ENCODE assay signal across 8 cellular contexts in genomic region chr12:123076604-123077297, GRCh38.
DNase-seq lines count a peak whose midpoint lies in the region; ATAC-seq and TF ChIP-seq lines count a peak whose summit lies in the region.

No MANE protein-coding gene starts in this region.

- no peak overlapping the region for H3K27ac ChIP-seq in thyroid gland

- no peak overlapping the region for H3K4me3 ChIP-seq in thyroid gland (replicated peaks in 1 of 3)

- peak; percentile 6 to 31 for DNase-seq in Kasumi-1 (lab: John Stamatoyannopoulos, UW)
- DNase-seq in activated CD8-positive, alpha-beta memory T cell treated with anti-CD3 and anti-CD28 coated beads, Interleukin-2, amount 50 U/mL, for 4 hours, result peak; percentile 51
- peak; percentile 39 for DNase-seq in left kidney (ENCODE audit: low read depth, low spot score)
- DNase-seq in stimulated activated naive B cell treated with anti-CD40 and anti-IgM and Interleukin-4, amounts not matched to agents 10 μg/mL and 1 μg/mL and 100 μg/mL, for 72 hours, result peak; percentile 19
- no peak for DNase-seq in SW480 (ENCODE audit: low spot score)
- DNase-seq in glomerular visceral epithelial cell (ENCODE audit: extremely low spot score), result no peak
- no peak for DNase-seq in thyroid gland

- no peaks in the 10 kb centered on the region for H3K9me3 Mint-ChIP-seq in stimulated activated naive B cell treated with anti-CD40 and anti-IgM and Interleukin-4, amounts not matched to agents 10 μg/mL and 1 μg/mL and 100 μg/mL, for 72 hours

- no peaks in the 10 kb centered on the region for H3K27me3 ChIP-seq in thyroid gland

- H3K4me3 Mint-ChIP-seq in stimulated activated naive B cell treated with anti-CD40 and anti-IgM and Interleukin-4, amounts not matched to agents 10 μg/mL and 1 μg/mL and 100 μg/mL, for 72 hours, result peak overlapping the region; percentile 18 to 36

- H3K36me3 ChIP-seq in thyroid gland, result no peaks in the 10 kb centered on the region

- peak overlapping the region; percentile 93 for H3K27ac Mint-ChIP-seq in stimulated activated naive B cell treated with anti-CD40 and anti-IgM and Interleukin-4, amounts not matched to agents 10 μg/mL and 1 μg/mL and 100 μg/mL, for 72 hours

- H3K9me3 ChIP-seq in thyroid gland, result no peaks in the 10 kb centered on the region

- no peak for TF ChIP-seq CTCF in thyroid gland (IDR thresholded peaks at IDR 0.05)

- no peak for TF ChIP-seq POLR2A in thyroid gland (IDR thresholded peaks at IDR 0.05)

- peak; percentile 84 to 90 for ATAC-seq in stimulated activated naive B cell treated with anti-CD40 and anti-IgM and Interleukin-4, amounts not matched to agents 10 μg/mL and 1 μg/mL and 100 μg/mL, for 72 hours (replicated peaks)
- no peak for ATAC-seq in GM19328 (IDR thresholded peaks at IDR 0.05; ENCODE audit: unreplicated experiment)

- peaks cover 0 to 2% of the 10 kb centered on the region in 2 donors for H3K36me3 Mint-ChIP-seq in stimulated activated naive B cell treated with anti-CD40 and anti-IgM and Interleukin-4, amounts not matched to agents 10 μg/mL and 1 μg/mL and 100 μg/mL, for 72 hours

- 64 to 78% methylated on average over 11 of the region's 11 CpGs for WGBS in thyroid gland, 2 donors

- no peaks in the 10 kb centered on the region for H3K4me1 ChIP-seq in thyroid gland

- intact Hi-C loops in thyroid gland (cut with DNase I), result no loop called here

- H3K4me1 Mint-ChIP-seq in stimulated activated naive B cell treated with anti-CD40 and anti-IgM and Interleukin-4, amounts not matched to agents 10 μg/mL and 1 μg/mL and 100 μg/mL, for 72 hours, result peaks cover 42 to 67% of the 10 kb centered on the region in 2 donors

- H3K27me3 Mint-ChIP-seq in stimulated activated naive B cell treated with anti-CD40 and anti-IgM and Interleukin-4, amounts not matched to agents 10 μg/mL and 1 μg/mL and 100 μg/mL, for 72 hours, result no peaks in the 10 kb centered on the region

Comparison
In these comparisons a context has a peak if more than half of its experiments do, and no peak if none do; other contexts are left out.
1. DNase-seq: peak in Kasumi-1 (2 of 2), activated CD8-positive, alpha-beta memory T cell treated with anti-CD3 and anti-CD28 coated beads, Interleukin-2, amount 50 U/mL, for 4 hours (single experiment), left kidney (single experiment) and stimulated activated naive B cell treated with anti-CD40 and anti-IgM and Interleukin-4, amounts not matched to agents 10 μg/mL and 1 μg/mL and 100 μg/mL, for 72 hours (single experiment); none in SW480 (single experiment), glomerular visceral epithelial cell (single experiment) and thyroid gland (0 of 2).